7 cellular contexts compared by ENCODE assay signal in genomic region chr12:44537354-44537753, GRCh38.
"Had no signal": no experiment of that assay in that cellular context is flagged by ENCODE, and none has a peak within 500 bp of the region (broad histone marks: within the 10 kb centered on the region; RNA-seq: fewer than 3 reads in every experiment).

No MANE protein-coding gene starts in this region.

- H3K4me3 ChIP-seq: K562 had no signal

- DNase-seq: IMR-90, KBM-7, KG1 had no signal

- H3K4me2 ChIP-seq: KMS-11 had no signal

- H3K9ac ChIP-seq: KMS-11 had no signal

- FAIRE-seq: HTR-8/SVneo, K562 had no signal

- H3K27ac ChIP-seq: HL-60, KMS-11 had no signal

- ATAC-seq: K562 had no signal
